In genomic region chr5:103582364-103582763, GRCh38 we compare ENCODE assay signal across 8 cellular contexts. TPM values are rescaled to one million over a fixed set of nuclear protein-coding genes. Genes with fewer than 3 reads are reported as not detected.
A peak's percentile ranks its signal among the peaks of the same experiment; 100 is the strongest.
DNase-seq lines count a peak whose midpoint lies in the region; ATAC-seq lines count a peak whose summit lies in the region.

No MANE protein-coding gene starts in this region.

- H3K14ac ChIP-seq in mesenchymal stem cell (ENCODE audit: low read length in 2 of 2), result no peak overlapping the region

- H3K9me3 ChIP-seq in mesenchymal stem cell (ENCODE audit: control insufficient read depth, low read length), result no peaks in the 10 kb centered on the region

- H2BK12ac ChIP-seq in mesenchymal stem cell (ENCODE audit: low read length in 2 of 2), result no peak overlapping the region

- H2BK15ac ChIP-seq in mesenchymal stem cell (ENCODE audit: low read depth, poor library complexity, severe bottlenecking), result no peak overlapping the region

- H3K9ac ChIP-seq in mesenchymal stem cell (ENCODE audit: low read length), result no peak overlapping the region

- no peaks in the 10 kb centered on the region for H3K36me3 ChIP-seq in mesenchymal stem cell (ENCODE audit: control insufficient read depth in 1 of 2, insufficient read depth in 2 of 2, low read depth in 1 of 2, low read length in 2 of 2)

- no peak overlapping the region for H3K27ac ChIP-seq in mesenchymal stem cell (ENCODE audit: low read length, poor library complexity, severe bottlenecking)

- peak; percentile 60 for ATAC-seq in HG02610 (IDR thresholded peaks at IDR 0.05; ENCODE audit: unreplicated experiment)
- no peak for ATAC-seq in HG02623 (IDR thresholded peaks at IDR 0.05; ENCODE audit: unreplicated experiment)

- in situ Hi-C loops in G401 (cut with HindIII; ENCODE audit: low sequenced_read_pairs), result no loop called here
- in situ Hi-C loops in T47D (cut with HindIII; ENCODE audit: low pct_unique_long_range_greater_than_20kb, low sequenced_read_pairs), result no loop called here

- no peak overlapping the region for H3K23ac ChIP-seq in mesenchymal stem cell (ENCODE audit: low read length in 2 of 2)

- no peak overlapping the region for H3K4ac ChIP-seq in mesenchymal stem cell (ENCODE audit: low read depth in 1 of 2, low read length in 2 of 2)

- no peaks in the 10 kb centered on the region for H3K27me3 ChIP-seq in mesenchymal stem cell (ENCODE audit: control insufficient read depth in 1 of 2, insufficient read depth in 1 of 2, low read length in 2 of 2)

- no peak overlapping the region for H3K4me2 ChIP-seq in mesenchymal stem cell (ENCODE audit: low read length, poor library complexity, severe bottlenecking)

- H2AK5ac ChIP-seq in mesenchymal stem cell (ENCODE audit: low read length, severe bottlenecking), result no peak overlapping the region

- H3K79me1 ChIP-seq in mesenchymal stem cell (replicated peaks; ENCODE audit: low read length, poor library complexity, severe bottlenecking), result no peaks in the 10 kb centered on the region

- H2BK120ac ChIP-seq in mesenchymal stem cell (ENCODE audit: low read depth, low read length), result no peak overlapping the region

- H2AFZ ChIP-seq in mesenchymal stem cell (ENCODE audit: low read depth, low read length), result no peak overlapping the region

- H3K18ac ChIP-seq in mesenchymal stem cell (ENCODE audit: low read depth in 1 of 2, low read length in 2 of 2), result no peak overlapping the region

- no peak overlapping the region for H4K8ac ChIP-seq in mesenchymal stem cell (ENCODE audit: low read length)

- 75% methylated on average over 2 of the region's 2 CpGs for WGBS in mesenchymal stem cell

- DNase-seq in G401 (ENCODE audit: low spot score), result peak; percentile 52
- peak; percentile 34 to 63 for DNase-seq in NCI-H446 (lab: John Stamatoyannopoulos, UW)
- peak; percentile 16 to 64 for DNase-seq in T47D (ENCODE audit: low read depth in 1 of 2, low spot score in 1 of 2)
- DNase-seq in mesenchymal stem cell, result peak; percentile 52
- no peak for DNase-seq in KG1 (lab: John Stamatoyannopoulos, UW)
- no peak for DNase-seq in mesenteric fat pad (ENCODE audit: low spot score)

- no peak overlapping the region for H2BK5ac ChIP-seq in mesenchymal stem cell (ENCODE audit: low read depth, low read length, poor library complexity, severe bottlenecking)

- no peak overlapping the region for H4K91ac ChIP-seq in mesenchymal stem cell (ENCODE audit: low read length)

- H3K4me3 ChIP-seq in mesenchymal stem cell (ENCODE audit: insufficient read depth in 1 of 2, low read depth in 1 of 2, low read length in 2 of 2), result no peak overlapping the region

- no peaks in the 10 kb centered on the region for H3K4me1 ChIP-seq in mesenchymal stem cell (ENCODE audit: control insufficient read depth, insufficient read depth, low read depth, low read length)

RNA-seq across cellular contexts. Expression of gene NUDT12, which starts 19.8 kb away (rescaled TPM):
- total RNA-seq in G401 (2014; rRNA removed; shearing (Covaris generic)), result 15.1 and 19.1 TPM in 2 replicates
- 6.5 TPM for polyA plus RNA-seq in mesenchymal stem cell (2013, experiment 1 of 2)
- 7.3 TPM for polyA plus RNA-seq in mesenchymal stem cell (2013, experiment 2 of 2)
- 5.9 TPM for total RNA-seq in mesenteric fat pad

Comparison
In these comparisons a context has a peak if more than half of its experiments do, and no peak if none do; other contexts are left out.
1. DNase-seq: peak in G401 (single experiment), NCI-H446 (2 of 2), T47D (2 of 2) and mesenchymal stem cell (single experiment); none in KG1 (single experiment) and mesenteric fat pad (single experiment).